26 cellular contexts compared by ENCODE assay signal in the genomic region with DNA sequence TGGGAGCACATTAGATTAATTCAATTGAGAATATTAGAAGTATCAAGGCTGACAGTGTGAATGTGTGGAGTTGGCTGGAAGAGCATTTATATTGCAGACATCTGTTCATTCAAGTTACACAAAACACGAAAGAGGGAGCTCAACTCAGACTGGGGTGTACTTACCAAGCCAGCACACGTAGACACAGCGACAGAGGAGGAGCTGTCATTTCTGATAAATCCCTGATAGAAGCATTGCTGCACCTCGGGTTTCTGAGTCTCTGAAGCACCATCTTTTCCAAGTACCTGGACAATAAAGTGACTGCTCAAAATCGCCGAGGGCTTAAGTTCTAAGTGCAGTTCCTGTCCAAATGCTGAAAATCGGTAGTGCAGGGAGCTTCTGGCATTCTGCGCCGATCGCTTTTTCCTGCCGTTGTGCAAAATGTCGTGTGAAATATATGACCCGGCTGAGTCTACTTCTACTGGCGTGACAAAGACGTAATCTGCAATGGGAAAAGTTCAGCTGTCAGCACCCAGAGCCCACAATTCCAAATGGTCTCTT. TPM values are rescaled to one million over a fixed set of nuclear protein-coding genes. Genes with fewer than 3 reads are reported as not detected.
DNase-seq lines count a peak whose midpoint lies in the region; ATAC-seq and TF ChIP-seq lines count a peak whose summit lies in the region.
"Had no signal": no experiment of that assay in that cellular context is flagged by ENCODE, and none has a peak within 500 bp of the region (broad histone marks: within the 10 kb centered on the region; RNA-seq: fewer than 3 reads in every experiment).

No MANE protein-coding gene starts in this region.

- H3K27me3 ChIP-seq in hepatocyte = peaks cover 59% of the 10 kb centered on the region

- DNase-seq in NCI-H345 (lab: John Stamatoyannopoulos, UW) (peak; percentile 16), NCI-H345 treated with DMSO at 0.1 percent for 48 hours (lab: John Stamatoyannopoulos, UW; ENCODE audit: unreplicated experiment) (no peak), hepatocyte (ENCODE audit: low spot score) (no peak), NCI-H1105 (lab: John Stamatoyannopoulos, UW) (no peak), SW 1271 (lab: John Stamatoyannopoulos, UW) (no peak)
- no peak for DNase-seq in natural killer cell treated with Interleukin-12 subunit alpha and Interleukin-12 subunit beta and Interleukin-15 and Interleukin-18, amount 100 ng/mL, for 72 hours (ENCODE audit: low spot score)
- DNase-seq: 8988T; activated CD8-positive, alpha-beta T cell treated with anti-CD3 and anti-CD28 coated beads for 36 hours; activated naive CD4-positive, alpha-beta T cell; amniotic stem cell; effector CD4-positive, alpha-beta T cell; esophagus squamous epithelium; GF-D8; IMR-90; left colon; MV-4-11; NCI-H1694 treated with DMSO at 0.1 percent for 48 hours; NCI-H2227 treated with DMSO at 0.1 percent for 48 hours; stimulated activated CD4-positive, alpha-beta T cell treated with anti-CD3 and anti-CD28 coated beads, Interleukin-1b, Interleukin-23, amount 100 ng/mL, for 48 hours; stimulated activated naive B cell treated with anti-CD40 and anti-IgM and Interleukin-4, amounts not matched to agents 10 μg/mL and 1 μg/mL and 100 μg/mL, for 72 hours; T-helper 9 cell had no signal

- H3K27ac ChIP-seq in hepatocyte (no peak overlapping the region), temporal lobe (ENCODE audit: low read depth, low read length) (peak overlapping the region; percentile 62)
- H3K27ac ChIP-seq: esophagus squamous epithelium, prostate gland, tibial nerve had no signal

- 55% methylated on average over 15 of the region's 15 CpGs for WGBS in hepatocyte (ENCODE audit: low lambda C conversion rate, missing lambda C conversion rate)

- H3K36me3 ChIP-seq in hepatocyte (replicated peaks; ENCODE audit: insufficient read depth, low read depth) = no peaks in the 10 kb centered on the region
- H3K36me3 ChIP-seq: esophagus squamous epithelium, prostate gland, tibial nerve had no signal

- H3K4me1 ChIP-seq in hepatocyte (ENCODE audit: insufficient read depth) = no peaks in the 10 kb centered on the region

- H3K9me3 Mint-ChIP-seq in natural killer cell treated with Interleukin-12 subunit alpha and Interleukin-12 subunit beta and Interleukin-15 and Interleukin-18, amount 100 ng/mL, for 72 hours = no peaks in the 10 kb centered on the region
- H3K9me3 Mint-ChIP-seq: activated CD8-positive, alpha-beta T cell treated with anti-CD3 and anti-CD28 coated beads for 36 hours had no signal

- H3K4me2 ChIP-seq in hepatocyte = peak overlapping the region; percentile 29

- peaks cover 37 to 43% of the 10 kb centered on the region in 2 donors for H3K27me3 Mint-ChIP-seq in natural killer cell treated with Interleukin-12 subunit alpha and Interleukin-12 subunit beta and Interleukin-15 and Interleukin-18, amount 100 ng/mL, for 72 hours

- H3K9me3 ChIP-seq in hepatocyte (ENCODE audit: low read depth) = no peaks in the 10 kb centered on the region
- H3K9me3 ChIP-seq: esophagus squamous epithelium, prostate gland had no signal

- H3K4me1 Mint-ChIP-seq in natural killer cell treated with Interleukin-12 subunit alpha and Interleukin-12 subunit beta and Interleukin-15 and Interleukin-18, amount 100 ng/mL, for 72 hours (ENCODE audit: low read depth in 2 of 2) = no peaks in the 10 kb centered on the region
- H3K4me1 Mint-ChIP-seq: central memory CD8-positive, alpha-beta T cell; stimulated activated naive B cell treated with anti-CD40 and anti-IgM and Interleukin-4, amounts not matched to agents 10 μg/mL and 1 μg/mL and 100 μg/mL, for 72 hours had no signal

- no peaks in the 10 kb centered on the region for H3K9me2 ChIP-seq in hepatocyte (replicated peaks; ENCODE audit: insufficient read depth)

- no peak for ATAC-seq in natural killer cell treated with Interleukin-12 subunit alpha and Interleukin-12 subunit beta and Interleukin-15 and Interleukin-18, amount 100 ng/mL, for 72 hours
- ATAC-seq: activated CD8-positive, alpha-beta T cell treated with anti-CD3 and anti-CD28 coated beads for 36 hours; left colon; stimulated activated naive B cell treated with anti-CD40 and anti-IgM and Interleukin-4, amounts not matched to agents 10 μg/mL and 1 μg/mL and 100 μg/mL, for 72 hours had no signal

- H3K4me3 Mint-ChIP-seq in natural killer cell treated with Interleukin-12 subunit alpha and Interleukin-12 subunit beta and Interleukin-15 and Interleukin-18, amount 100 ng/mL, for 72 hours = no peak overlapping the region
- H3K4me3 Mint-ChIP-seq: activated CD8-positive, alpha-beta T cell treated with anti-CD3 and anti-CD28 coated beads for 36 hours; central memory CD8-positive, alpha-beta T cell; stimulated activated naive B cell treated with anti-CD40 and anti-IgM and Interleukin-4, amounts not matched to agents 10 μg/mL and 1 μg/mL and 100 μg/mL, for 72 hours had no signal

- H2AFZ ChIP-seq in hepatocyte = no peak overlapping the region

- no peaks in the 10 kb centered on the region for H4K20me1 ChIP-seq in hepatocyte (ENCODE audit: insufficient read depth, poor library complexity, severe bottlenecking)

- no peak for TF ChIP-seq CTCF in hepatocyte (IDR thresholded peaks at IDR 0.05; ENCODE audit: poor library complexity)

- H3K4me3 ChIP-seq in hepatocyte = no peak overlapping the region
- H3K4me3 ChIP-seq: esophagus squamous epithelium, prostate gland, tibial nerve had no signal

- no peaks in the 10 kb centered on the region for H3K36me3 Mint-ChIP-seq in natural killer cell treated with Interleukin-12 subunit alpha and Interleukin-12 subunit beta and Interleukin-15 and Interleukin-18, amount 100 ng/mL, for 72 hours
- H3K36me3 Mint-ChIP-seq: stimulated activated naive B cell treated with anti-CD40 and anti-IgM and Interleukin-4, amounts not matched to agents 10 μg/mL and 1 μg/mL and 100 μg/mL, for 72 hours had no signal

- no peaks in the 10 kb centered on the region for H3K79me2 ChIP-seq in hepatocyte

- H3K27ac Mint-ChIP-seq in natural killer cell treated with Interleukin-12 subunit alpha and Interleukin-12 subunit beta and Interleukin-15 and Interleukin-18, amount 100 ng/mL, for 72 hours = no peak overlapping the region
- H3K27ac Mint-ChIP-seq: activated CD8-positive, alpha-beta T cell treated with anti-CD3 and anti-CD28 coated beads for 36 hours; stimulated activated naive B cell treated with anti-CD40 and anti-IgM and Interleukin-4, amounts not matched to agents 10 μg/mL and 1 μg/mL and 100 μg/mL, for 72 hours had no signal

TF ChIP-seq in PFSK-1, 5 proteins besides CTCF, POLR2A, EP300 and RAD21:
- TF ChIP-seq SIN3A (IDR thresholded peaks at IDR 0.05; ENCODE audit: borderline replicate concordance, insufficient read depth, low read length) (no peak), FOXP2 (optimal IDR thresholded peaks at IDR 0.05; ENCODE audit: borderline replicate concordance, extremely low read depth, extremely low read length, insufficient read depth) (no peak), POLR2AphosphoS5 (IDR thresholded peaks at IDR 0.05; ENCODE audit: low read depth, low read length) (no peak), TAF1 (IDR thresholded peaks at IDR 0.05; ENCODE audit: borderline replicate concordance, insufficient read depth, low read length) (no peak)
- TF ChIP-seq, protein P1, sequence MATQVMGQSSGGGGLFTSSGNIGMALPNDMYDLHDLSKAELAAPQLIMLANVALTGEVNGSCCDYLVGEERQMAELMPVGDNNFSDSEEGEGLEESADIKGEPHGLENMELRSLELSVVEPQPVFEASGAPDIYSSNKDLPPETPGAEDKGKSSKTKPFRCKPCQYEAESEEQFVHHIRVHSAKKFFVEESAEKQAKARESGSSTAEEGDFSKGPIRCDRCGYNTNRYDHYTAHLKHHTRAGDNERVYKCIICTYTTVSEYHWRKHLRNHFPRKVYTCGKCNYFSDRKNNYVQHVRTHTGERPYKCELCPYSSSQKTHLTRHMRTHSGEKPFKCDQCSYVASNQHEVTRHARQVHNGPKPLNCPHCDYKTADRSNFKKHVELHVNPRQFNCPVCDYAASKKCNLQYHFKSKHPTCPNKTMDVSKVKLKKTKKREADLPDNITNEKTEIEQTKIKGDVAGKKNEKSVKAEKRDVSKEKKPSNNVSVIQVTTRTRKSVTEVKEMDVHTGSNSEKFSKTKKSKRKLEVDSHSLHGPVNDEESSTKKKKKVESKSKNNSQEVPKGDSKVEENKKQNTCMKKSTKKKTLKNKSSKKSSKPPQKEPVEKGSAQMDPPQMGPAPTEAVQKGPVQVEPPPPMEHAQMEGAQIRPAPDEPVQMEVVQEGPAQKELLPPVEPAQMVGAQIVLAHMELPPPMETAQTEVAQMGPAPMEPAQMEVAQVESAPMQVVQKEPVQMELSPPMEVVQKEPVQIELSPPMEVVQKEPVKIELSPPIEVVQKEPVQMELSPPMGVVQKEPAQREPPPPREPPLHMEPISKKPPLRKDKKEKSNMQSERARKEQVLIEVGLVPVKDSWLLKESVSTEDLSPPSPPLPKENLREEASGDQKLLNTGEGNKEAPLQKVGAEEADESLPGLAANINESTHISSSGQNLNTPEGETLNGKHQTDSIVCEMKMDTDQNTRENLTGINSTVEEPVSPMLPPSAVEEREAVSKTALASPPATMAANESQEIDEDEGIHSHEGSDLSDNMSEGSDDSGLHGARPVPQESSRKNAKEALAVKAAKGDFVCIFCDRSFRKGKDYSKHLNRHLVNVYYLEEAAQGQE (IDR thresholded peaks at IDR 0.05; ENCODE audit: insufficient read depth in 1 of 2, low read depth in 2 of 2, low read length in 2 of 2) = peak; percentile 65 to 86

RNA-seq across cellular contexts. Expression of a gene that starts 3.6 kb away (rescaled TPM):
- not detected for polyA plus RNA-seq in PFSK-1 (2012; ENCODE audit: insufficient read length, low read depth)
- total RNA-seq in hepatocyte (2.7 and 5.5 TPM in 2 replicates), temporal lobe (0.49 TPM)
- 2.5 and 2.7 TPM in 2 replicates for polyA plus RNA-seq in hepatocyte
- total RNA-seq in natural killer cell treated with Interleukin-12 subunit alpha and Interleukin-12 subunit beta and Interleukin-15 and Interleukin-18, amount 100 ng/mL, for 72 hours = not detected
- total RNA-seq: activated CD8-positive, alpha-beta T cell treated with anti-CD3 and anti-CD28 coated beads for 36 hours; esophagus squamous epithelium; IMR-90 had no signal
- polyA plus RNA-seq: IMR-90 had no signal
